Comparison of ENCODE assay signal across 1 cellular context in genomic region chr12:92624236-92624635, GRCh38.
TF ChIP-seq lines count a peak whose summit lies in the region.

No MANE protein-coding gene starts in this region.

TF ChIP-seq in WTC11, 78 proteins besides CTCF, POLR2A, EP300 and RAD21 (continued from another document):
- no peak for TF ChIP-seq FOXP4 (CRISPR knock-in tag; IDR thresholded peaks at IDR 0.05)
- no peak for TF ChIP-seq USF1 (CRISPR knock-in tag; IDR thresholded peaks at IDR 0.05)
